ENCODE assay signal across 22 cellular contexts in genomic region chr2:126893606-126894005, GRCh38. TPM values are rescaled to one million over a fixed set of nuclear protein-coding genes. Genes with fewer than 3 reads are reported as not detected.
DNase-seq lines count a peak whose midpoint lies in the region; ATAC-seq and TF ChIP-seq lines count a peak whose summit lies in the region.
"Had no signal": no experiment of that assay in that cellular context is flagged by ENCODE, and none has a peak within 500 bp of the region (broad histone marks: within the 10 kb centered on the region; RNA-seq: fewer than 3 reads in every experiment).

No MANE protein-coding gene starts in this region.

- no peaks in the 10 kb centered on the region for H3K9me2 ChIP-seq in MM.1S (replicated peaks; ENCODE audit: insufficient read depth, low read length)

- intact Hi-C loops in activated CD4-positive, alpha-beta memory T cell treated with anti-CD3 and anti-CD28 coated beads for 36 hours (cut with micrococcal nuclease) = no loop called here
- intact Hi-C loops in cardiac septum (cut with DNase I) = no loop called here
- intact Hi-C loops in Right ventricle myocardium inferior (cut with DNase I) = no loop called here
- intact Hi-C loops in lower lobe of right lung (cut with DNase I) = no loop called here

- CTCF ChIA-PET in activated CD4-positive, alpha-beta memory T cell treated with anti-CD3 and anti-CD28 coated beads, Interleukin-2, amount 10 ng/mL, durations not matched to agents 7 days and 5 days (lab: Charles Lee) = interaction anchor here (1.2 kb wide), 1 partner anchor 7 kb away, joined by 3 read pairs; no protein-coding TSS in a partner anchor
- CTCF ChIA-PET in activated CD4-positive, alpha-beta memory T cell treated with anti-CD3 and anti-CD28 coated beads for 36 hours (lab: Charles Lee) = no interaction called here

- H3K4me3 ChIP-seq in lower lobe of right lung (no peak overlapping the region), MM.1S (ENCODE audit: low read length) (no peak overlapping the region)
- H3K4me3 ChIP-seq: BLaER1, GM12878, GM23338, HAP-1 had no signal

- TF ChIP-seq CTCF in lower lobe of right lung (IDR thresholded peaks at IDR 0.05) (no peak), MM.1S (IDR thresholded peaks at IDR 0.05; ENCODE audit: low read length) (no peak)

- H4K20me1 ChIP-seq in MM.1S (ENCODE audit: insufficient read depth, low read length) = no peaks in the 10 kb centered on the region
- H4K20me1 ChIP-seq: BLaER1 had no signal

- H3K27ac ChIP-seq in lower lobe of right lung = no peak overlapping the region
- no peak overlapping the region for H3K27ac ChIP-seq in MM.1S (ENCODE audit: low read length)
- H3K27ac ChIP-seq: 22Rv1, BLaER1, C4-2B had no signal

- H3K4me1 Mint-ChIP-seq in activated CD4-positive, alpha-beta memory T cell treated with anti-CD3 and anti-CD28 coated beads, Interleukin-2, amount 10 ng/mL, durations not matched to agents 7 days and 5 days = no peaks in the 10 kb centered on the region
- H3K4me1 Mint-ChIP-seq in activated CD4-positive, alpha-beta memory T cell treated with anti-CD3 and anti-CD28 coated beads for 36 hours (ENCODE audit: low read depth) = no peaks in the 10 kb centered on the region
- H3K4me1 Mint-ChIP-seq: B cell; CD4-positive, CD25-positive, alpha-beta regulatory T cell; GM23338 had no signal

- no peaks in the 10 kb centered on the region for H3K36me3 Mint-ChIP-seq in activated CD4-positive, alpha-beta memory T cell treated with anti-CD3 and anti-CD28 coated beads, Interleukin-2, amount 10 ng/mL, durations not matched to agents 7 days and 5 days (ENCODE audit: low read depth)
- no peaks in the 10 kb centered on the region for H3K36me3 Mint-ChIP-seq in activated CD4-positive, alpha-beta memory T cell treated with anti-CD3 and anti-CD28 coated beads for 36 hours
- H3K36me3 Mint-ChIP-seq: CD4-positive, CD25-positive, alpha-beta regulatory T cell; CD8-positive, alpha-beta T cell had no signal

- DNase-seq in activated CD4-positive, alpha-beta memory T cell treated with anti-CD3 and anti-CD28 coated beads, Interleukin-2, amount 10 ng/mL, durations not matched to agents 7 days and 5 days = peak; percentile 1
- DNase-seq in activated CD4-positive, alpha-beta memory T cell treated with anti-CD3 and anti-CD28 coated beads for 36 hours = no peak
- DNase-seq in cardiac septum (ENCODE audit: low spot score) (peak; percentile 26), Right ventricle myocardium inferior (ENCODE audit: missing footprints) (no peak), lower lobe of right lung (peak; percentile 3), MM.1S (no peak)
- DNase-seq: CD4-positive, CD25-positive, alpha-beta regulatory T cell; CD8-positive, alpha-beta T cell; DMS153; DND-41; HFFc6 had no signal

- H3K4me1 ChIP-seq in lower lobe of right lung = no peaks in the 10 kb centered on the region
- no peaks in the 10 kb centered on the region for H3K4me1 ChIP-seq in MM.1S (ENCODE audit: low read length)
- H3K4me1 ChIP-seq: Caco-2, HAP-1 had no signal

- H3K9me3 ChIP-seq in lower lobe of right lung (no peaks in the 10 kb centered on the region), MM.1S (replicated peaks; ENCODE audit: insufficient read depth, low read length) (no peaks in the 10 kb centered on the region; the same call in 1 of the 2 replicates)
- H3K9me3 ChIP-seq: BLaER1, Caco-2, HAP-1 had no signal

- POLR2A ChIA-PET in activated CD4-positive, alpha-beta memory T cell treated with anti-CD3 and anti-CD28 coated beads, Interleukin-2, amount 10 ng/mL, durations not matched to agents 7 days and 5 days (lab: Charles Lee) = no interaction called here
- POLR2A ChIA-PET in activated CD4-positive, alpha-beta memory T cell treated with anti-CD3 and anti-CD28 coated beads for 36 hours (lab: Charles Lee) = no interaction called here

- H3K4me3 Mint-ChIP-seq in activated CD4-positive, alpha-beta memory T cell treated with anti-CD3 and anti-CD28 coated beads, Interleukin-2, amount 10 ng/mL, durations not matched to agents 7 days and 5 days = no peak overlapping the region
- H3K4me3 Mint-ChIP-seq in activated CD4-positive, alpha-beta memory T cell treated with anti-CD3 and anti-CD28 coated beads for 36 hours = no peak overlapping the region
- H3K4me3 Mint-ChIP-seq: B cell; CD4-positive, CD25-positive, alpha-beta regulatory T cell; CD8-positive, alpha-beta T cell; GM23338; HFFc6 had no signal

- H3K27me3 Mint-ChIP-seq in activated CD4-positive, alpha-beta memory T cell treated with anti-CD3 and anti-CD28 coated beads, Interleukin-2, amount 10 ng/mL, durations not matched to agents 7 days and 5 days = peaks cover 1% of the 10 kb centered on the region
- H3K27me3 Mint-ChIP-seq in activated CD4-positive, alpha-beta memory T cell treated with anti-CD3 and anti-CD28 coated beads for 36 hours = peaks cover 1% of the 10 kb centered on the region
- H3K27me3 Mint-ChIP-seq: B cell had no signal

- H3K27ac Mint-ChIP-seq in activated CD4-positive, alpha-beta memory T cell treated with anti-CD3 and anti-CD28 coated beads, Interleukin-2, amount 10 ng/mL, durations not matched to agents 7 days and 5 days = no peak overlapping the region
- H3K27ac Mint-ChIP-seq in activated CD4-positive, alpha-beta memory T cell treated with anti-CD3 and anti-CD28 coated beads for 36 hours = no peak overlapping the region
- H3K27ac Mint-ChIP-seq: B cell; CD4-positive, CD25-positive, alpha-beta regulatory T cell; CD8-positive, alpha-beta T cell; GM23338; HFFc6 had no signal

- H3K4me2 ChIP-seq in MM.1S (ENCODE audit: low read depth, low read length) = no peak overlapping the region
- H3K4me2 ChIP-seq: BLaER1, GM23338 had no signal

- H3K27me3 ChIP-seq in lower lobe of right lung (ENCODE audit: low read depth) (no peaks in the 10 kb centered on the region), MM.1S (replicated peaks; ENCODE audit: insufficient read depth, low read length) (no peaks in the 10 kb centered on the region)
- H3K27me3 ChIP-seq: BLaER1 had no signal

- H3K9me3 Mint-ChIP-seq in activated CD4-positive, alpha-beta memory T cell treated with anti-CD3 and anti-CD28 coated beads, Interleukin-2, amount 10 ng/mL, durations not matched to agents 7 days and 5 days = no peaks in the 10 kb centered on the region
- H3K9me3 Mint-ChIP-seq in activated CD4-positive, alpha-beta memory T cell treated with anti-CD3 and anti-CD28 coated beads for 36 hours = no peaks in the 10 kb centered on the region
- H3K9me3 Mint-ChIP-seq: GM23338, HFFc6 had no signal

- H2AFZ ChIP-seq in MM.1S (ENCODE audit: low read length) = no peak overlapping the region
- H2AFZ ChIP-seq: GM23338 had no signal

- H3F3A ChIP-seq in MM.1S (ENCODE audit: insufficient read depth, low read length) = no peaks in the 10 kb centered on the region

- no peak for ATAC-seq in Right ventricle myocardium inferior
- no peak for ATAC-seq in lower lobe of right lung
- no peak for ATAC-seq in GM18907 (IDR thresholded peaks at IDR 0.05; ENCODE audit: unreplicated experiment)
- no peak for ATAC-seq in HG03442 (IDR thresholded peaks at IDR 0.05; ENCODE audit: unreplicated experiment)
- ATAC-seq: CD8-positive, alpha-beta T cell; GM12878; GM23338 had no signal

- no peaks in the 10 kb centered on the region for H3K36me3 ChIP-seq in lower lobe of right lung
- H3K36me3 ChIP-seq in MM.1S (replicated peaks; ENCODE audit: insufficient read depth, low read length) = no peaks in the 10 kb centered on the region
- H3K36me3 ChIP-seq: BLaER1, HAP-1 had no signal

- H3K9ac ChIP-seq in MM.1S (ENCODE audit: low read length) = no peak overlapping the region
- H3K9ac ChIP-seq: BLaER1 had no signal

- no peaks in the 10 kb centered on the region for H3K79me2 ChIP-seq in MM.1S (ENCODE audit: low read length)

RNA-seq across cellular contexts. Expression of gene TEX51, which starts 5.1 kb away (rescaled TPM):
- total RNA-seq in activated CD4-positive, alpha-beta memory T cell treated with anti-CD3 and anti-CD28 coated beads, Interleukin-2, amount 10 ng/mL, durations not matched to agents 7 days and 5 days = not detected
- not detected for total RNA-seq in activated CD4-positive, alpha-beta memory T cell treated with anti-CD3 and anti-CD28 coated beads for 36 hours
- total RNA-seq in cardiac septum (not detected), Right ventricle myocardium inferior (not detected), lower lobe of right lung (not detected)
- total RNA-seq: B cell; Caco-2; CD4-positive, CD25-positive, alpha-beta regulatory T cell; CD8-positive, alpha-beta T cell; GM12878; GM23338; H4; HFFc6 had no signal

Comparison
In these comparisons a context has a peak if more than half of its experiments do, and no peak if none do; other contexts are left out.
1. DNase-seq: peak in activated CD4-positive, alpha-beta memory T cell treated with anti-CD3 and anti-CD28 coated beads, Interleukin-2, amount 10 ng/mL, durations not matched to agents 7 days and 5 days (single experiment), cardiac septum (single experiment) and lower lobe of right lung (single experiment); none in activated CD4-positive, alpha-beta memory T cell treated with anti-CD3 and anti-CD28 coated beads for 36 hours (single experiment), Right ventricle myocardium inferior (single experiment) and MM.1S (single experiment).